ENCODE assay signal across 8 cellular contexts in the genomic region with DNA sequence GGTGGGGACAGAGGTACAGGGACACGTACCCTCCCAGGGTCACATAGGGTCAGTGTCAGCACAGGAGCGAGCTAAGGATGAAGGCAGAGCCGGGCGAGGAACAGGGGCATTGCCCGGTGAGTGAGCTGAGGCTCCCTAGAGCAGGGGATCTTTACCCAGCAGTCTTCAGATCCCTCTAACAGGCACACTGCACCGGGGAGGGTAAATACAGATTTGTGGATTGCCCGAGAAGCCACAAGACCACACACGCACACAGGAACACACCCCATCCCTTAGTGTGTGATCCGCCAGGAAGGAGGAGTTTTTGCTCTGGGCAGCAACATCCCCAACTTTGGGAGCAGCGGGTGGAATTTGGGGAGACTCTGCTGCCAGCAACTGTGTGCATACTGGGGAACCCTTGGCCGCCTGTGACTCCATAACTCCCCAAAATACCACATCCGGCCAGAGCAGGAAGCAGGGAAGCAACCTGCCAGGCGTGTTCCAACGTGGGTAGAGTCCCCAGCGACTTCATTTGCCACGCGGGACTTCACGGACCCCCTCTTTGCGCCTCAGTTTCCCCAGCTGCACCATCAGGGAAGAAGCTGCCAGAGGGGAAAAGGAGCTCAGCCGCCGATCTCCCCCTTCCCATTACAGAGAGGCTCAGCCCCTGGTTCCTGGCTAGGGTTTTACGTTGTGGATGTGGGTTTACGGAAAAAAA. TPM values are rescaled to one million over a fixed set of nuclear protein-coding genes. Genes with fewer than 3 reads are reported as not detected.
DNase-seq lines count a peak whose midpoint lies in the region; ATAC-seq and TF ChIP-seq lines count a peak whose summit lies in the region.

No MANE protein-coding gene starts in this region.

- H3K9me3 Mint-ChIP-seq in WTC11, result no peaks in the 10 kb centered on the region

- H3K36me3 Mint-ChIP-seq in WTC11, result no peaks in the 10 kb centered on the region

- TF ChIP-seq CTCF in DOHH2 (IDR thresholded peaks at IDR 0.05; ENCODE audit: low read depth, low read length, poor library complexity, severe bottlenecking) (no peak), WTC11 (IDR thresholded peaks at IDR 0.05) (no peak), neural cell (IDR thresholded peaks at IDR 0.05; ENCODE audit: poor library complexity, severe bottlenecking) (no peak)

- H3K27ac Mint-ChIP-seq in WTC11, result peak overlapping the region; percentile 89; the same call in 1 of the 2 replicates

- H3K27ac ChIP-seq in DOHH2 (ENCODE audit: low read depth, low read length) (peak overlapping the region; percentile 16; the same call in 1 of the 2 replicates), esophagus (ENCODE audit: low read depth in 2 of 2, low read length in 1 of 2) (peak overlapping the region; percentile 94 to 99), neural cell (ENCODE audit: low read length) (no peak overlapping the region)

- no peak for TF ChIP-seq RAD21 in neural cell (conservative IDR thresholded peaks at IDR 0.05)

- peaks cover 27% of the 10 kb centered on the region for H3K4me1 Mint-ChIP-seq in WTC11

- H3K27me3 ChIP-seq in DOHH2 (ENCODE audit: control insufficient read depth, low read length), result peaks cover 36% of the 10 kb centered on the region
- no peaks in the 10 kb centered on the region for H3K27me3 ChIP-seq in esophagus (ENCODE audit: control insufficient read depth in 1 of 2, insufficient read depth in 2 of 2, low read length in 2 of 2)
- peaks cover 68% of the 10 kb centered on the region for H3K27me3 ChIP-seq in neural cell (ENCODE audit: insufficient read depth, low read depth, low read length)

- H3K36me3 ChIP-seq in DOHH2 (ENCODE audit: control insufficient read depth, low read length) (no peaks in the 10 kb centered on the region), esophagus (ENCODE audit: control insufficient read depth in 2 of 2, insufficient read depth in 2 of 2, low read length in 1 of 2) (no peaks in the 10 kb centered on the region), neural cell (ENCODE audit: insufficient read depth, low read length) (no peaks in the 10 kb centered on the region)

- peak overlapping the region; percentile 77 for H3K4me3 ChIP-seq in DOHH2 (ENCODE audit: low read length)
- peak overlapping the region; percentile 36 to 47 for H3K4me3 ChIP-seq in esophagus (ENCODE audit: low read depth in 1 of 2, low read length in 2 of 2)
- H3K4me3 ChIP-seq in neural cell (ENCODE audit: low read length), result peak overlapping the region; percentile 64

- no peak for TF ChIP-seq EP300 in neural cell (conservative IDR thresholded peaks at IDR 0.05; ENCODE audit: poor library complexity, severe bottlenecking)

- ATAC-seq in WTC11 (peak; percentile 3), HG03442 (IDR thresholded peaks at IDR 0.05; ENCODE audit: unreplicated experiment) (no peak)

- peaks cover 69% of the 10 kb centered on the region for H3K27me3 Mint-ChIP-seq in WTC11 (ENCODE audit: low read depth)

- peak overlapping the region; percentile 86 for H3K4me3 Mint-ChIP-seq in WTC11

- H2AFZ ChIP-seq in neural cell (ENCODE audit: low read depth, low read length), result no peak overlapping the region

- H4K20me1 ChIP-seq in DOHH2 (ENCODE audit: control insufficient read depth, insufficient read depth, low read depth, low read length) (0 out of 2 replicates have a peak, but pooled peaks cover 4% of the 10 kb centered on the region), neural cell (ENCODE audit: insufficient read depth) (no peaks in the 10 kb centered on the region)

- H3K9me2 ChIP-seq in DOHH2 (replicated peaks; ENCODE audit: control insufficient read depth, low read length) (no peaks in the 10 kb centered on the region), neural cell (ENCODE audit: insufficient read depth, low read length) (no peaks in the 10 kb centered on the region)

- H3F3A ChIP-seq in DOHH2 (ENCODE audit: control insufficient read depth, insufficient read depth) (peaks cover 8% of the 10 kb centered on the region), neural cell (ENCODE audit: insufficient read depth, low read length, poor library complexity, severe bottlenecking) (no peaks in the 10 kb centered on the region)

- no peaks in the 10 kb centered on the region for H3K9me3 ChIP-seq in DOHH2 (ENCODE audit: control insufficient read depth, insufficient read depth, low read length)
- no peaks in the 10 kb centered on the region for H3K9me3 ChIP-seq in esophagus (ENCODE audit: control insufficient read depth in 2 of 2, insufficient read depth in 1 of 2, low read depth in 1 of 2, low read length in 1 of 2)
- H3K9me3 ChIP-seq in neural cell (ENCODE audit: low read length), result no peaks in the 10 kb centered on the region

- DNase-seq in HT-29 (ENCODE audit: low spot score), result peak; percentile 33
- DNase-seq in WTC11 (ENCODE audit: low spot score), result no peak
- DNase-seq in NCI-H446 (lab: John Stamatoyannopoulos, UW), result no peak
- no peak for DNase-seq in iPS-NIHi11 (ENCODE audit: low spot score)

- H3K4me1 ChIP-seq in DOHH2 (ENCODE audit: control insufficient read depth, low read length), result peaks cover 18% of the 10 kb centered on the region
- H3K4me1 ChIP-seq in esophagus (ENCODE audit: control insufficient read depth in 2 of 2, insufficient read depth in 2 of 2, low read length in 1 of 2), result peaks cover 0 to 4% of the 10 kb centered on the region in 2 donors

- 3 to 8% methylated on average over 23 of the region's 23 CpGs for WGBS in esophagus, 2 donors

- H3K9ac ChIP-seq in neural cell (ENCODE audit: low read length), result peak overlapping the region; percentile 37

- CTCF ChIA-PET in WTC11 (lab: Charles Lee), result interaction anchor here (0.6 to 3.8 kb wide), 21 partner anchors 11 to 468 kb away, joined by 3 to 45 read pairs (median 10); partner anchors contain the start of gene TLE6

- H3K79me2 ChIP-seq in DOHH2 (ENCODE audit: control insufficient read depth, low read length), result no peaks in the 10 kb centered on the region
- H3K79me2 ChIP-seq in neural cell (replicated peaks; ENCODE audit: insufficient read depth, low read length), result no peaks in the 10 kb centered on the region

- H3K4me2 ChIP-seq in DOHH2 (ENCODE audit: low read length) (peak overlapping the region; percentile 96), neural cell (ENCODE audit: low read length) (peak overlapping the region; percentile 62)

- POLR2A ChIA-PET in WTC11 (lab: Charles Lee), result interaction anchor here (0.6 to 1.8 kb wide), 12 partner anchors 11 to 594 kb away, joined by 3 to 17 read pairs (median 4); partner anchors contain the start of gene TLE6

TF ChIP-seq in neural cell, 6 proteins besides CTCF, POLR2A, EP300 and RAD21:
- no peak for TF ChIP-seq EZH2 (IDR thresholded peaks at IDR 0.05; ENCODE audit: borderline replicate concordance, insufficient read depth, low read length, poor library complexity, severe bottlenecking)
- TF ChIP-seq MXI1 (conservative IDR thresholded peaks at IDR 0.05; ENCODE audit: poor library complexity, severe bottlenecking), result no peak
- no peak for TF ChIP-seq SMC3 (conservative IDR thresholded peaks at IDR 0.05; ENCODE audit: poor library complexity)
- TF ChIP-seq, protein P1, sequence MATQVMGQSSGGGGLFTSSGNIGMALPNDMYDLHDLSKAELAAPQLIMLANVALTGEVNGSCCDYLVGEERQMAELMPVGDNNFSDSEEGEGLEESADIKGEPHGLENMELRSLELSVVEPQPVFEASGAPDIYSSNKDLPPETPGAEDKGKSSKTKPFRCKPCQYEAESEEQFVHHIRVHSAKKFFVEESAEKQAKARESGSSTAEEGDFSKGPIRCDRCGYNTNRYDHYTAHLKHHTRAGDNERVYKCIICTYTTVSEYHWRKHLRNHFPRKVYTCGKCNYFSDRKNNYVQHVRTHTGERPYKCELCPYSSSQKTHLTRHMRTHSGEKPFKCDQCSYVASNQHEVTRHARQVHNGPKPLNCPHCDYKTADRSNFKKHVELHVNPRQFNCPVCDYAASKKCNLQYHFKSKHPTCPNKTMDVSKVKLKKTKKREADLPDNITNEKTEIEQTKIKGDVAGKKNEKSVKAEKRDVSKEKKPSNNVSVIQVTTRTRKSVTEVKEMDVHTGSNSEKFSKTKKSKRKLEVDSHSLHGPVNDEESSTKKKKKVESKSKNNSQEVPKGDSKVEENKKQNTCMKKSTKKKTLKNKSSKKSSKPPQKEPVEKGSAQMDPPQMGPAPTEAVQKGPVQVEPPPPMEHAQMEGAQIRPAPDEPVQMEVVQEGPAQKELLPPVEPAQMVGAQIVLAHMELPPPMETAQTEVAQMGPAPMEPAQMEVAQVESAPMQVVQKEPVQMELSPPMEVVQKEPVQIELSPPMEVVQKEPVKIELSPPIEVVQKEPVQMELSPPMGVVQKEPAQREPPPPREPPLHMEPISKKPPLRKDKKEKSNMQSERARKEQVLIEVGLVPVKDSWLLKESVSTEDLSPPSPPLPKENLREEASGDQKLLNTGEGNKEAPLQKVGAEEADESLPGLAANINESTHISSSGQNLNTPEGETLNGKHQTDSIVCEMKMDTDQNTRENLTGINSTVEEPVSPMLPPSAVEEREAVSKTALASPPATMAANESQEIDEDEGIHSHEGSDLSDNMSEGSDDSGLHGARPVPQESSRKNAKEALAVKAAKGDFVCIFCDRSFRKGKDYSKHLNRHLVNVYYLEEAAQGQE (IDR thresholded peaks at IDR 0.05; ENCODE audit: borderline replicate concordance), result peak; percentile 6

RNA-seq across cellular contexts. Expression of gene TLE2, which starts 5.9 kb away (rescaled TPM):
- total RNA-seq in HT-29 (2014; rRNA removed; shearing (Covaris generic)), result 0.08 and 1.1 TPM in 2 replicates
- total RNA-seq in WTC11 (2021), result 13.1 to 20.0 TPM (median 15.8 TPM) in 3 replicates
- polyA plus RNA-seq in esophagus (10 to 100 TPM; 10.1 to 16.0 TPM), neural cell (7.0 and 9.6 TPM in 2 replicates)
- polyA minus RNA-seq in neural cell, result 2.9 and 8.8 TPM in 2 replicates

RNA-seq across cellular contexts. Expression of gene TLE5, which starts 27.3 kb away (rescaled TPM):
- total RNA-seq in HT-29 (2014; rRNA removed; shearing (Covaris generic)), result 356 and 359 TPM in 2 replicates
- total RNA-seq in WTC11 (2021), result 233 to 249 TPM (median 246 TPM) in 3 replicates
- polyA plus RNA-seq in esophagus (100 to 1,000 TPM; 356 to 578 TPM), neural cell (153 and 177 TPM in 2 replicates)
- 115 and 116 TPM in 2 replicates for polyA minus RNA-seq in neural cell

RNA-seq across cellular contexts. Expression of gene TLE6, which starts 57.6 kb away (rescaled TPM):
- total RNA-seq in HT-29 (2014; rRNA removed; shearing (Covaris generic)), result 0.48 TPM in 1 of 2 replicates, not detected in the other
- 2.5 to 3.3 TPM (median 3.1 TPM) in 3 replicates for total RNA-seq in WTC11 (2021)
- 1 to 10 TPM; 1.1 to 2.6 TPM for polyA plus RNA-seq in esophagus
- polyA plus RNA-seq in neural cell, result 4.0 and 5.7 TPM in 2 replicates
- 1.5 and 1.7 TPM in 2 replicates for polyA minus RNA-seq in neural cell

RNA-seq across cellular contexts. Expression of gene GNA11, which starts 59.2 kb away (rescaled TPM):
- 54.1 and 68.2 TPM in 2 replicates for total RNA-seq in HT-29 (2014; rRNA removed; shearing (Covaris generic))
- 22.4 to 27.2 TPM (median 23.5 TPM) in 3 replicates for total RNA-seq in WTC11 (2021)
- polyA plus RNA-seq in esophagus (10 to 100 TPM; 18.5 to 20.0 TPM), neural cell (28.3 and 30.4 TPM in 2 replicates)
- 34.3 and 41.4 TPM in 2 replicates for polyA minus RNA-seq in neural cell
